In genomic region chr7:157980341-157980731, GRCh38 we compare ENCODE assay signal across 6 cellular contexts.
DNase-seq lines count a peak whose midpoint lies in the region; ATAC-seq and TF ChIP-seq lines count a peak whose summit lies in the region.
"Not testable (repeated sequence)": the region's sequence is repeated elsewhere in the genome, so short reads cannot be mapped to it uniquely, and the experiment has no call there.

No MANE protein-coding gene starts in this region.

- intact Hi-C loops in CD14-positive monocyte (cut with micrococcal nuclease); cardiac septum (cut with DNase I); lower lobe of right lung (cut with DNase I); spleen (cut with DNase I; ENCODE audit: low total_unique reads): not testable (repeated sequence)
- intact Hi-C loops in sciatic nerve (cut with DNase I): loop anchor here (5.0 kb wide), 1 partner anchor 717 kb away; no protein-coding TSS in a partner anchor

- DNase-seq in CD14-positive monocyte (ENCODE audit: low spot score) (peak; percentile 19), cardiac septum (ENCODE audit: low spot score) (peak; percentile 27), lower lobe of right lung (peak; percentile 4), sciatic nerve (ENCODE audit: low spot score) (peak; percentile 27), spleen (peak; percentile 54)
- DNase-seq in activated effector memory CD4-positive, alpha-beta T cell treated with anti-CD3 and anti-CD28 coated beads, Interleukin-2, amount 50 U/mL, for 16 hours: peak; percentile 22

- not testable (repeated sequence) for TF ChIP-seq CTCF in CD14-positive monocyte (IDR thresholded peaks at IDR 0.05); lower lobe of right lung (IDR thresholded peaks at IDR 0.05); spleen (IDR thresholded peaks at IDR 0.05 in 8 of 11, conservative IDR thresholded peaks at IDR 0.05 in 3 of 11)

- H3K36me3 Mint-ChIP-seq in CD14-positive monocyte: not testable (repeated sequence)

- H3K4me1 ChIP-seq in lower lobe of right lung, spleen: not testable (repeated sequence)

- H3K9me3 ChIP-seq in lower lobe of right lung: not testable (repeated sequence)
- H3K9me3 ChIP-seq in spleen: peaks cover 0 to 12% (median 6%) of the 10 kb centered on the region in 8 donors

- H3K9me3 Mint-ChIP-seq in CD14-positive monocyte: not testable (repeated sequence)

- not testable (repeated sequence) for ATAC-seq in lower lobe of right lung, sciatic nerve

- H3K4me1 Mint-ChIP-seq in CD14-positive monocyte: not testable (repeated sequence)

- WGBS in spleen, 5 donors: 75 to 88% (median 87%) methylated on average over 9 of the region's 9 CpGs

- not testable (repeated sequence) for H3K27me3 Mint-ChIP-seq in CD14-positive monocyte (ENCODE audit: low read depth in 3 of 3)

- not testable (repeated sequence) for H3K4me3 ChIP-seq in lower lobe of right lung, spleen

- not testable (repeated sequence) for H3K4me3 Mint-ChIP-seq in CD14-positive monocyte

- TF ChIP-seq POLR2A in spleen (IDR thresholded peaks at IDR 0.05): not testable (repeated sequence)

- H3K27ac Mint-ChIP-seq in CD14-positive monocyte: not testable (repeated sequence)

- H3K27me3 ChIP-seq in lower lobe of right lung (ENCODE audit: low read depth): not testable (repeated sequence)
- H3K27me3 ChIP-seq in spleen (replicated peaks in 1 of 7): peaks cover 0 to 13% (median 0%) of the 10 kb centered on the region in 7 donors

- not testable (repeated sequence) for H3K36me3 ChIP-seq in lower lobe of right lung, spleen

- H3K27ac ChIP-seq in lower lobe of right lung, spleen: not testable (repeated sequence)

Comparison
In these comparisons a context has a peak if more than half of its experiments do, and no peak if none do; other contexts are left out.
1. DNase-seq: peak in every context shown above with its lines; median percentile 54 in spleen; 27 in cardiac septum; 27 in sciatic nerve; 22 in activated effector memory CD4-positive, alpha-beta T cell treated with anti-CD3 and anti-CD28 coated beads, Interleukin-2, amount 50 U/mL, for 16 hours; 19 in CD14-positive monocyte; 4 in lower lobe of right lung.